29 cellular contexts compared by ENCODE assay signal in the genomic region with DNA sequence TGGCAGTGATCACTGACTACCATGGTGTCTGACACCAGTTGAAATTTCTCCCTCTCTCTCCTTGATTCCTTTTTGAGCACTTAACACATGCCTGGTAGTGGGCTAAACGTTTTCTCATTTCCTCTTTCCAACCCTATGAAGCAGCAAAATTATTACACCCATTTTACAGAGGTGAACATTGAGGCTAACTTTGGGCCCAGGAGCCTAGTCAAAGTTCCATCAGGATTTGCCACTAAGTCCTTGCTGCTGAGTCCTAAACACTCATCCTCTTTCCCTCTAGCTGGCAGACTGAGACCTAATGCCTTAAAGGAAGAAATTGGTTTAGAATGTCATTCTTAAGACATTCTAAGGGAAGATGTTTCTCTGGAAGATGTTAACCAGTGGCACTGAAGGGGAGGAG.
"Had no signal": no experiment of that assay in that cellular context is flagged by ENCODE, and none has a peak within 500 bp of the region (broad histone marks: within the 10 kb centered on the region; RNA-seq: fewer than 3 reads in every experiment).

No MANE protein-coding gene starts in this region.

- H3K9me3 Mint-ChIP-seq: activated CD4-positive, alpha-beta T cell treated with anti-CD3 and anti-CD28 coated beads, Interleukin-2, amount 10 ng/mL, durations not matched to agents 24 days and 14 days; activated naive CD4-positive, alpha-beta T cell treated with anti-CD3 and anti-CD28 coated beads for 36 hours; activated T-cell treated with anti-CD3 and anti-CD28 coated beads, Interleukin-2, amount 50 U/mL, for 4 hours; activated T-helper 1 cell treated with anti-CD3 and anti-CD28 coated beads, Interleukin-12 subunit alpha, Interleukin-12 subunit beta, Interleukin-2, Interleukin-4 antibody, amounts not matched to agents 30 ng/mL and 10 ng/mL and 1 ng/mL, durations not matched to agents 14 hours and 24 hours and 36 hours had no signal

- ATAC-seq: activated naive CD4-positive, alpha-beta T cell treated with anti-CD3 and anti-CD28 coated beads, Interleukin-2, amount 50 U/mL, for 72 hours; activated T-cell treated with anti-CD3 and anti-CD28 coated beads, Interleukin-2, amount 50 U/mL, for 4 hours; body of pancreas had no signal

- H3K4me3 Mint-ChIP-seq: activated CD4-positive, alpha-beta T cell treated with anti-CD3 and anti-CD28 coated beads, Interleukin-2, amount 10 ng/mL, durations not matched to agents 24 days and 14 days; activated naive CD4-positive, alpha-beta T cell treated with anti-CD3 and anti-CD28 coated beads for 36 hours; activated T-cell treated with anti-CD3 and anti-CD28 coated beads, Interleukin-2, amount 50 U/mL, for 4 hours; activated T-helper 1 cell treated with anti-CD3 and anti-CD28 coated beads, Interleukin-12 subunit alpha, Interleukin-12 subunit beta, Interleukin-2, Interleukin-4 antibody, amounts not matched to agents 30 ng/mL and 10 ng/mL and 1 ng/mL, durations not matched to agents 14 hours and 24 hours and 36 hours had no signal

- H3K36me3 ChIP-seq: adrenal gland, breast epithelium, SJCRH30, WERI-Rb-1 had no signal

- DNase-seq: activated CD4-positive, alpha-beta T cell treated with anti-CD3 and anti-CD28 coated beads, Interleukin-2, amount 10 ng/mL, durations not matched to agents 24 days and 14 days; activated CD4-positive, alpha-beta T cell treated with anti-CD3 and anti-CD28 coated beads, Interleukin-2, amount 50 U/mL, for 4 hours; activated CD8-positive, alpha-beta memory T cell treated with anti-CD3 and anti-CD28 coated beads, Interleukin-2, amount 50 U/mL, for 4 hours; activated gamma-delta T cell treated with Interleukin-2 at 50 U/mL for 16 hours; activated naive CD4-positive, alpha-beta T cell treated with anti-CD3 and anti-CD28 coated beads for 36 hours; activated T-cell treated with anti-CD3 and anti-CD28 coated beads for 4 hours; activated T-cell treated with anti-CD3 and anti-CD28 coated beads, Interleukin-2, amount 50 U/mL, for 4 hours; adrenal gland; body of pancreas; caudate nucleus; cerebellar nuclear complex; NCI-H1092; NCI-H1436 treated with DMSO at 0.1 percent for 48 hours; NCI-H1694 treated with DMSO at 0.1 percent for 48 hours; NCI-H2029; NCI-H510A; NCI-H526; NCI-H748 treated with DMSO at 0.1 percent for 48 hours; NK-92 treated with Interleukin-12 subunit alpha and Interleukin-12 subunit beta, amount 100 ng/mL, for 24 hours; OCI-M1; SHP77; SJCRH30; T1000; WERI-Rb-1 had no signal

- H3K4me1 Mint-ChIP-seq: activated CD4-positive, alpha-beta T cell treated with anti-CD3 and anti-CD28 coated beads, Interleukin-2, amount 10 ng/mL, durations not matched to agents 24 days and 14 days had no signal

- H3K9me3 ChIP-seq: adrenal gland, body of pancreas, breast epithelium, SJCRH30 had no signal

- H3K27me3 ChIP-seq: breast epithelium, SJCRH30 had no signal

- FAIRE-seq: astrocyte had no signal

- H3K27ac Mint-ChIP-seq: activated CD4-positive, alpha-beta T cell treated with anti-CD3 and anti-CD28 coated beads, Interleukin-2, amount 10 ng/mL, durations not matched to agents 24 days and 14 days; activated naive CD4-positive, alpha-beta T cell treated with anti-CD3 and anti-CD28 coated beads for 36 hours; activated naive CD4-positive, alpha-beta T cell treated with anti-CD3 and anti-CD28 coated beads, Interleukin-2, amount 50 U/mL, for 72 hours; activated T-helper 1 cell treated with anti-CD3 and anti-CD28 coated beads, Interleukin-12 subunit alpha, Interleukin-12 subunit beta, Interleukin-2, Interleukin-4 antibody, amounts not matched to agents 30 ng/mL and 10 ng/mL and 1 ng/mL, durations not matched to agents 14 hours and 24 hours and 36 hours had no signal

- H3K4me1 ChIP-seq: adrenal gland, breast epithelium, SJCRH30 had no signal

- H3K27ac ChIP-seq: adrenal gland, body of pancreas, breast epithelium, SJCRH30, SK-N-MC had no signal

- H3K4me3 ChIP-seq: adrenal gland, body of pancreas, breast epithelium, SJCRH30, SK-N-MC had no signal
